23 cellular contexts compared by ENCODE assay signal in the genomic region with DNA sequence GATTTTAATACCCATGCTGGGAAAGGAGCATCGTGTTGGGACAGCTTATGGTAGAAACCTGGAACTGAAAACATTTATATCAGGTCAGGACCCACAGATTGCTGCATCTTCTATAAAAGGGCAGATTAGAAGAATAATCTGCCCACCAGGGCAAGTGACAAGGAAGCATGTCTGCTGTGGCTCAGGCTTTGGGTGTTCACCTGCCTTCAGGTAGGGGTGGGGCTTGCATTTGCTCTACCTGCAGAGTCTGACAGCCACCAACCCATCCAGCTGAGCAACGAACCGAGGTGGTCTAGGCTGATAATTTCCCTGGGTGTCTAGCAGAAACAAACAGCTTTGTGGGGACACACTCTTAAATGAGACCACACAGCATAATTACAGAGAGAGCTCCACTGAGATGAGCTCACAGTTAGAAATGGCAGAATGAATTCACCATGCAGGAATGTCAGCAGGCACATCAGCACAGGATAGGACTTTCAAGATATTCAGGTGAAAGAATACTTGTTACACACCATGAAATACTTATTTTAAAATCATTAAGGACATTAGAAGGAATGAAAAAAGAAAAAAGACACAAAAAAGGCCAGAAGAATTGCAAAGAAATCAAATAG. TPM values are rescaled to one million over a fixed set of nuclear protein-coding genes. Genes with fewer than 3 reads are reported as not detected.
"Had no signal": no experiment of that assay in that cellular context is flagged by ENCODE, and none has a peak within 500 bp of the region (broad histone marks: within the 10 kb centered on the region; RNA-seq: fewer than 3 reads in every experiment).

No MANE protein-coding gene starts in this region.

- H3K4me1 ChIP-seq: colonic mucosa, gastrocnemius medialis, thyroid gland had no signal

- ATAC-seq: activated T-cell treated with anti-CD3 and anti-CD28 coated beads, Interleukin-2, amount 50 U/mL, for 4 hours; effector memory CD8-positive, alpha-beta T cell; gastrocnemius medialis; natural killer cell; stimulated activated naive CD8-positive, alpha-beta T cell treated with anti-CD3 and anti-CD28 coated beads, Interleukin-15, Interleukin-2, amounts not matched to agents 100 U/mL and 50 U/mL, for 24 hours had no signal

- H3K27me3 ChIP-seq: colonic mucosa, gastrocnemius medialis, thyroid gland had no signal

- H3K9me3 ChIP-seq: colonic mucosa, gastrocnemius medialis, thyroid gland had no signal

- DNase-seq: activated CD4-positive, alpha-beta T cell treated with anti-CD3 and anti-CD28 coated beads for 4 hours; activated CD4-positive, alpha-beta T cell treated with anti-CD3 and anti-CD28 coated beads, Interleukin-2, amount 50 U/mL, for 48 hours; activated CD4-positive, CD25-positive, alpha-beta regulatory T cell; activated CD8-positive, alpha-beta memory T cell treated with anti-CD3 and anti-CD28 coated beads, Interleukin-2, amount 50 U/mL, for 48 hours; activated naive CD4-positive, alpha-beta T cell; activated T-cell treated with anti-CD3 and anti-CD28 coated beads, Interleukin-2, amount 50 U/mL, for 4 hours; colonic mucosa; dorsolateral prefrontal cortex; effector memory CD8-positive, alpha-beta T cell; gastrocnemius medialis; head of caudate nucleus; kidney; natural killer cell; retina; stimulated activated CD4-positive, alpha-beta T cell treated with anti-CD3 and anti-CD28 coated beads, Interleukin-4, amount 100 ng/mL, for 4 hours; stimulated activated naive CD8-positive, alpha-beta T cell treated with anti-CD3 and anti-CD28 coated beads, Interleukin-15, Interleukin-2, amounts not matched to agents 100 U/mL and 50 U/mL, for 24 hours; thyroid gland had no signal

- H3K27ac ChIP-seq: colonic mucosa, dorsolateral prefrontal cortex, gastrocnemius medialis, thyroid gland had no signal

- H3K4me3 Mint-ChIP-seq: activated naive CD8-positive, alpha-beta T cell; activated T-cell treated with anti-CD3 and anti-CD28 coated beads, Interleukin-2, amount 50 U/mL, for 4 hours; effector memory CD8-positive, alpha-beta T cell; memory B cell; natural killer cell; T-helper 1 cell treated with Interleukin-12 subunit alpha and Interleukin-12 subunit beta and Interleukin-4 antibody, amounts not matched to agents 30 μg/mL and 1 μg/mL, for 36 hours had no signal

- H3K27ac Mint-ChIP-seq: activated naive CD8-positive, alpha-beta T cell; activated T-helper 2 cell treated with anti-CD3 and anti-CD28 coated beads, Interferon-gamma antibody, Interleukin-2, Interleukin-4, amounts not matched to agents 10 μg/mL and 5 μg/mL and 100 μg/mL, durations not matched to agents 14 hours and 24 hours and 36 hours; effector memory CD8-positive, alpha-beta T cell; memory B cell; natural killer cell; T-helper 1 cell treated with Interleukin-12 subunit alpha and Interleukin-12 subunit beta and Interleukin-4 antibody, amounts not matched to agents 30 μg/mL and 1 μg/mL, for 36 hours had no signal

- H3K36me3 Mint-ChIP-seq: activated naive CD8-positive, alpha-beta T cell; memory B cell; natural killer cell had no signal

- H3K4me3 ChIP-seq: colonic mucosa, dorsolateral prefrontal cortex, gastrocnemius medialis, thyroid gland had no signal

- H3K36me3 ChIP-seq: colonic mucosa, gastrocnemius medialis, thyroid gland had no signal

- H3K4me1 Mint-ChIP-seq: memory B cell, natural killer cell had no signal

RNA-seq across cellular contexts. Expression of a gene that starts 36.1 kb away (rescaled TPM):
- total RNA-seq: activated CD8-positive, alpha-beta memory T cell treated with anti-CD3 and anti-CD28 coated beads for 36 hours; activated T-helper 2 cell treated with anti-CD3 and anti-CD28 coated beads, Interferon-gamma antibody, Interleukin-2, Interleukin-4, amounts not matched to agents 10 μg/mL and 5 μg/mL and 100 μg/mL, durations not matched to agents 14 hours and 24 hours and 36 hours; endothelial cell of umbilical vein had no signal
